24 cellular contexts compared by ENCODE assay signal in the genomic region with DNA sequence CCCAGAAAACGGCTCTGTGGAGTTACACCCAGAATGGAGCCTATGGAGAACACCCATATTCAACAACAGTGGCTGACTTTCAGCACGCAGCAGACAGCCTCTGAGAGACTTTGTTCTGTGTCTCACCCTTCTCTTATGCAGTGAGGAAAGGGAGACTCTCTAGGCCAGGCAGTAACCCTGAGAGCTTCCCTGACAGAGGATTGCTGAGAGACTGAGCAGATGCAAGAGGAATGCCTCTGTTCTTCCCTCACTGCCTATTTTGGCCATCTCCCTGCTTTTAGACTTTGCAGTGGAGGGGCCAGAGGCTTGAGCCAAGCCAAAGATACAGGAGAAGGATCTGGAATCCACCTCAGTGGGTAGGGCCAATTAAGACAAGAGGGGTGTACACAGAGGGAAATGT. TPM values are rescaled to one million over a fixed set of nuclear protein-coding genes. Genes with fewer than 3 reads are reported as not detected.
DNase-seq lines count a peak whose midpoint lies in the region; ATAC-seq and TF ChIP-seq lines count a peak whose summit lies in the region.
"Had no signal": no experiment of that assay in that cellular context is flagged by ENCODE, and none has a peak within 500 bp of the region (broad histone marks: within the 10 kb centered on the region; RNA-seq: fewer than 3 reads in every experiment).

No MANE protein-coding gene starts in this region.

- intact Hi-C loops in transverse colon (cut with DNase I; ENCODE audit: low total_unique reads) = loop anchor here (5.0 kb wide), 1 partner anchor 40 kb away; a partner anchor contains a TSS

- H3K36me3 ChIP-seq in cardiac muscle cell (no peaks in the 10 kb centered on the region), muscle layer of duodenum (ENCODE audit: control insufficient read depth in 1 of 2, insufficient read depth in 2 of 2, low read length in 2 of 2) (no peaks in the 10 kb centered on the region), transverse colon (no peaks in the 10 kb centered on the region)
- H3K36me3 ChIP-seq: suprapubic skin had no signal

- ATAC-seq in GM21717 (IDR thresholded peaks at IDR 0.05; ENCODE audit: unreplicated experiment) = no peak
- ATAC-seq: activated T-cell treated with anti-CD3 and anti-CD28 coated beads, Interleukin-2, amount 50 U/mL, for 4 hours; GM12878 had no signal

- no peak for TF ChIP-seq CTCF in cardiac muscle cell (IDR thresholded peaks at IDR 0.05; ENCODE audit: low read depth, low read length)
- no peak for TF ChIP-seq CTCF in transverse colon (IDR thresholded peaks at IDR 0.05)

- H3K9me3 ChIP-seq in cardiac muscle cell (ENCODE audit: low read depth) (no peaks in the 10 kb centered on the region), muscle layer of duodenum (ENCODE audit: control insufficient read depth in 1 of 2, low read length in 2 of 2) (no peaks in the 10 kb centered on the region), transverse colon (no peaks in the 10 kb centered on the region)
- H3K9me3 ChIP-seq: BE2C, suprapubic skin had no signal

- TF ChIP-seq POLR2A in transverse colon (IDR thresholded peaks at IDR 0.05) = no peak

- peaks cover 41% of the 10 kb centered on the region for H3K4me1 ChIP-seq in cardiac muscle cell (ENCODE audit: low read depth)
- peaks cover 10 to 25% of the 10 kb centered on the region in 2 donors for H3K4me1 ChIP-seq in muscle layer of duodenum (ENCODE audit: control insufficient read depth in 1 of 2, insufficient read depth in 2 of 2, low read length in 2 of 2)
- H3K4me1 ChIP-seq in transverse colon = peaks cover 0 to 10% (median 1%) of the 10 kb centered on the region in 4 donors
- H3K4me1 ChIP-seq: BE2C had no signal

- H3K4me3 ChIP-seq in cardiac muscle cell (no peak overlapping the region), muscle layer of duodenum (ENCODE audit: low read depth in 1 of 2, low read length in 2 of 2) (peak overlapping the region in 1 of 2 donors; percentile 27), transverse colon (no peak overlapping the region)
- H3K4me3 ChIP-seq: GM12878, suprapubic skin had no signal

- DNase-seq in astrocyte of the hippocampus (ENCODE audit: low read depth, low spot score) = peak; percentile 23
- peak; percentile 67 to 78 for DNase-seq in cardiac muscle cell (ENCODE audit: low read depth in 1 of 2, low spot score in 1 of 2)
- DNase-seq in transverse colon = no peak
- no peak for DNase-seq in GF-D8 (lab: John Stamatoyannopoulos, UW)
- no peak for DNase-seq in KG1 (lab: John Stamatoyannopoulos, UW)
- DNase-seq in NCI-H2081 (lab: John Stamatoyannopoulos, UW) = no peak
- DNase-seq: activated CD4-positive, alpha-beta memory T cell treated with anti-CD3 and anti-CD28 coated beads for 36 hours; activated T-cell treated with anti-CD3 and anti-CD28 coated beads, Interleukin-2, amount 50 U/mL, for 4 hours; BE2C; central memory CD4-positive, alpha-beta T cell; effector memory CD4-positive, alpha-beta T cell; Karpas-422; kidney glomerular epithelial cell; midbrain; NCI-H1092; NCI-H526; SHP77 treated with DMSO at 0.1 percent for 48 hours; small intestine; stimulated activated CD8-positive, alpha-beta memory T cell treated with anti-CD3 and anti-CD28 coated beads, Interleukin-4, amount 100 ng/mL, for 48 hours; T-helper 2 cell had no signal

- WGBS in transverse colon (ENCODE audit: low coverage in 1 of 2), 2 donors = 60 to 89% methylated on average over 1 to 2 of the region's 2 CpGs

- no peaks in the 10 kb centered on the region for H3K27me3 ChIP-seq in cardiac muscle cell
- no peaks in the 10 kb centered on the region for H3K27me3 ChIP-seq in muscle layer of duodenum (ENCODE audit: low read depth, low read length)
- no peaks in the 10 kb centered on the region for H3K27me3 ChIP-seq in transverse colon
- H3K27me3 ChIP-seq: BE2C, suprapubic skin had no signal

- in situ Hi-C loops in transverse colon (cut with MboI; ENCODE audit: low pct_ligation_motif_present in 1 of 4, low pct_unique_long_range_greater_than_20kb in 1 of 4, low sequenced_read_pairs in 3 of 4) = no loop called here

- TF ChIP-seq EP300 in transverse colon (IDR thresholded peaks at IDR 0.05; ENCODE audit: low read depth) = peak; percentile 20

- peak overlapping the region; percentile 98 for H3K27ac ChIP-seq in cardiac muscle cell
- H3K27ac ChIP-seq in muscle layer of duodenum (ENCODE audit: low read length) = peak overlapping the region; percentile 85
- H3K27ac ChIP-seq in transverse colon = peak overlapping the region; percentile 65 to 80 (median 76)
- H3K27ac ChIP-seq: suprapubic skin had no signal

RNA-seq across cellular contexts. Expression of a gene that starts 41.8 kb away (rescaled TPM):
- total RNA-seq in cardiac muscle cell (130 and 137 TPM in 2 replicates), transverse colon (100 to 1,000 TPM in 2 of 4 donors, 10 to 100 TPM in 2; 21.5 to 177 (median 109) TPM)
- polyA plus RNA-seq in cardiac muscle cell = 146 and 163 TPM in 2 replicates

Comparison
In these comparisons a context has a peak if more than half of its experiments do, and no peak if none do; other contexts are left out.
1. DNase-seq: peak in astrocyte of the hippocampus (single experiment) and cardiac muscle cell (2 of 2); none in transverse colon (single experiment), GF-D8 (single experiment), KG1 (single experiment) and NCI-H2081 (0 of 2).
2. Peak in every context shown above with its lines, with median percentiles within 50 percentile points of each other: H3K27ac ChIP-seq.